Comparison of ENCODE assay signal across 17 cellular contexts in the genomic region with DNA sequence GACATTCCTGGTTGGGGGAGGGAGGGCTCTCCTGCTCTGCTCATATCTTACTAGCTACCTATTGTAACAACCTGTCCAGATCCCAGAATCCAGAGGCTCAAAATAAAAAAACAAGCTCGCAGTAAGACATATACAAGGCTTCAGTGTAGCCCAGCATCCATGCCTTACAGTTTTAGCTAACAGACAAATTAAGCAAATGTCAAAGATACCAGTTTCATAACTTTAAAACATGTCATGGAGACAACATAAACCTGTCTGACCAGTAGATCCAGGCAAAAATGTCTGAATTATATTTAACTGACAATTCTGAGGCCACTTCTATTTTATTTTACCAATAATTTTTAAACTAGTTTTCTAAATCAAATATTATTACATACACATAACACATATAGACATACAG.
DNase-seq lines count a peak whose midpoint lies in the region; ATAC-seq and TF ChIP-seq lines count a peak whose summit lies in the region.
"Had no signal": no experiment of that assay in that cellular context is flagged by ENCODE, and none has a peak within 500 bp of the region (broad histone marks: within the 10 kb centered on the region; RNA-seq: fewer than 3 reads in every experiment).

No MANE protein-coding gene starts in this region.

- H3K9me3 ChIP-seq in HCT116 (ENCODE audit: control insufficient read depth in 1 of 2, insufficient read depth in 1 of 2, low read depth in 1 of 2, low read length in 2 of 2), result peaks cover 4 to 15% of the 10 kb centered on the region in 2 experiments; a peak in 1 of 4 replicates
- H3K9me3 ChIP-seq in right atrium auricular region, result peaks cover 0 to 36% of the 10 kb centered on the region in 2 donors

- no peaks in the 10 kb centered on the region for H4K20me1 ChIP-seq in HCT116 (ENCODE audit: insufficient read depth)
- H4K20me1 ChIP-seq: BLaER1 treated with 17β-estradiol and CSF1 and Interleukin-3, amounts not matched to agents 10 nM and 100 nM had no signal

- no peak overlapping the region for H3K27ac Mint-ChIP-seq in endothelial cell (ENCODE audit: unreplicated experiment)
- no peak overlapping the region for H3K27ac Mint-ChIP-seq in type B pancreatic cell
- H3K27ac Mint-ChIP-seq: CD4-positive, CD25-positive, alpha-beta regulatory T cell had no signal

- POLR2A ChIA-PET in HCT116 (lab: Charles Lee), result no interaction called here

- peaks cover 24% of the 10 kb centered on the region for H3K36me3 Mint-ChIP-seq in endothelial cell (ENCODE audit: low read depth, unreplicated experiment)
- H3K36me3 Mint-ChIP-seq in type B pancreatic cell, result peaks cover 26% of the 10 kb centered on the region

- intact Hi-C loops in HCT116 (cut with micrococcal nuclease), result no loop called here

- H3K27ac ChIP-seq in HCT116 (ENCODE audit: low read depth, low read length) (no peak overlapping the region), right atrium auricular region (no peak overlapping the region)
- H3K27ac ChIP-seq: BLaER1 treated with 17β-estradiol and CSF1 and Interleukin-3, amounts not matched to agents 10 nM and 100 nM had no signal

- peak overlapping the region; percentile 3 for H3K4me3 Mint-ChIP-seq in endothelial cell (ENCODE audit: unreplicated experiment)
- H3K4me3 Mint-ChIP-seq in type B pancreatic cell, result peak overlapping the region; percentile 16

- H3K36me3 ChIP-seq in HCT116 (ENCODE audit: control insufficient read depth in 1 of 2, insufficient read depth in 2 of 2, low read length in 2 of 2), result no peaks in the 10 kb centered on the region
- H3K36me3 ChIP-seq in right atrium auricular region, result no peaks in the 10 kb centered on the region

- no peaks in the 10 kb centered on the region for H3K9me2 ChIP-seq in HCT116 (ENCODE audit: insufficient read depth)

- no peak overlapping the region for H3K4me3 ChIP-seq in HCT116 (replicated peaks in 1 of 2; ENCODE audit: low read depth in 1 of 2, low read length in 2 of 2)
- H3K4me3 ChIP-seq in right atrium auricular region, result no peak overlapping the region

- CTCF ChIA-PET in HCT116 (lab: Charles Lee), result no interaction called here

- ATAC-seq in HCT116 (no peak), GM21381 (IDR thresholded peaks at IDR 0.05; ENCODE audit: unreplicated experiment) (no peak), HG02840 (IDR thresholded peaks at IDR 0.05; ENCODE audit: low FRiP score, unreplicated experiment) (no peak)

- H3K4me2 ChIP-seq in HCT116 (ENCODE audit: low read length), result no peak overlapping the region
- H3K4me2 ChIP-seq: BLaER1 treated with 17β-estradiol and CSF1 and Interleukin-3, amounts not matched to agents 10 nM and 100 nM had no signal

- H3K4me1 Mint-ChIP-seq in endothelial cell (ENCODE audit: unreplicated experiment), result no peaks in the 10 kb centered on the region
- H3K4me1 Mint-ChIP-seq in type B pancreatic cell (ENCODE audit: unreplicated experiment), result peaks cover 3% of the 10 kb centered on the region
- H3K4me1 Mint-ChIP-seq: CD4-positive, CD25-positive, alpha-beta regulatory T cell had no signal

- RAD21 ChIA-PET in HCT116 (lab: Charles Lee; ENCODE audit: low non-redundant PET in 1 of 2, low total read pairs in 2 of 2, uncharacterized antibody in 2 of 2, unreplicated experiment in 2 of 2), result no interaction called here

- DNase-seq in HCT116 (ENCODE audit: low read depth, low spot score) (no peak), amniotic epithelial cell (ENCODE audit: low read depth) (peak; percentile 3), endothelial cell (ENCODE audit: low spot score) (no peak), type B pancreatic cell (ENCODE audit: extremely low spot score, unreplicated experiment) (no peak), right atrium auricular region (ENCODE audit: low spot score) (no peak)
- DNase-seq: ACHN; Calu3; CD4-positive, CD25-positive, alpha-beta regulatory T cell; DMS 273 treated with DMSO at 0.1 percent for 48 hours; DMS79 treated with DMSO at 0.1 percent for 48 hours; EL; HCEC 1CT; IMR-90; KG1 had no signal

- BruUV-seq in HCT116 (replicated peaks; lab: Mats Ljungman, UMichigan), result no TSS peak

- no peak overlapping the region for H3K9ac ChIP-seq in HCT116 (ENCODE audit: low read length)
- H3K9ac ChIP-seq: BLaER1 treated with 17β-estradiol and CSF1 and Interleukin-3, amounts not matched to agents 10 nM and 100 nM had no signal

- TF ChIP-seq RAD21 in HCT116 (IDR thresholded peaks at IDR 0.05; ENCODE audit: low read depth), result no peak

- H3K27me3 ChIP-seq in HCT116 (ENCODE audit: insufficient read depth, low read length), result no peaks in the 10 kb centered on the region
- H3K27me3 ChIP-seq in right atrium auricular region, result no peaks in the 10 kb centered on the region
- H3K27me3 ChIP-seq: BLaER1 treated with 17β-estradiol and CSF1 and Interleukin-3, amounts not matched to agents 10 nM and 100 nM had no signal

- no peak overlapping the region for H2AFZ ChIP-seq in HCT116 (ENCODE audit: low read depth, low read length, poor library complexity, severe bottlenecking)

- H3K79me2 ChIP-seq in HCT116 (ENCODE audit: insufficient read depth, low read length), result no peaks in the 10 kb centered on the region

- H3K9me3 Mint-ChIP-seq in endothelial cell (ENCODE audit: unreplicated experiment), result peaks cover 3% of the 10 kb centered on the region
- peaks cover 11% of the 10 kb centered on the region for H3K9me3 Mint-ChIP-seq in type B pancreatic cell

- H3K27me3 Mint-ChIP-seq in endothelial cell (ENCODE audit: unreplicated experiment) (peaks cover 2% of the 10 kb centered on the region), type B pancreatic cell (no peaks in the 10 kb centered on the region)
- H3K27me3 Mint-ChIP-seq: CD4-positive, CD25-positive, alpha-beta regulatory T cell had no signal

- TF ChIP-seq POLR2A in HCT116 (IDR thresholded peaks at IDR 0.05; ENCODE audit: borderline replicate concordance, extremely low read depth, insufficient read depth, insufficient read length), result no peak

- TF ChIP-seq CTCF in HCT116 (IDR thresholded peaks at IDR 0.05 in 2 of 3, conservative IDR thresholded peaks at IDR 0.05 in 1 of 3; ENCODE audit: borderline replicate concordance in 1 of 3, insufficient read depth in 1 of 3, low read depth in 2 of 3, low read length in 2 of 3) (no peak), endothelial cell (IDR thresholded peaks at IDR 0.05; ENCODE audit: unreplicated experiment) (no peak), type B pancreatic cell (conservative IDR thresholded peaks at IDR 0.05) (no peak), right atrium auricular region (IDR thresholded peaks at IDR 0.05) (no peak)

- H3K4me1 ChIP-seq in HCT116 (ENCODE audit: control insufficient read depth in 1 of 2, insufficient read depth in 2 of 2, low read length in 2 of 2) (no peaks in the 10 kb centered on the region), right atrium auricular region (no peaks in the 10 kb centered on the region)
- H3K4me1 ChIP-seq: BLaER1 treated with 17β-estradiol and CSF1 and Interleukin-3, amounts not matched to agents 10 nM and 100 nM had no signal

TF ChIP-seq in HCT116, 20 proteins besides CTCF, POLR2A, EP300 and RAD21:
- no peak for TF ChIP-seq ZFX (IDR thresholded peaks at IDR 0.05)
- TF ChIP-seq POLR2AphosphoS5 (IDR thresholded peaks at IDR 0.05; ENCODE audit: low read depth, low read length), result no peak
- peak; percentile 76; the same call in 1 of the 2 replicates for TF ChIP-seq CBX3 (IDR thresholded peaks at IDR 0.05; ENCODE audit: low read depth)
- TF ChIP-seq, protein P1, sequence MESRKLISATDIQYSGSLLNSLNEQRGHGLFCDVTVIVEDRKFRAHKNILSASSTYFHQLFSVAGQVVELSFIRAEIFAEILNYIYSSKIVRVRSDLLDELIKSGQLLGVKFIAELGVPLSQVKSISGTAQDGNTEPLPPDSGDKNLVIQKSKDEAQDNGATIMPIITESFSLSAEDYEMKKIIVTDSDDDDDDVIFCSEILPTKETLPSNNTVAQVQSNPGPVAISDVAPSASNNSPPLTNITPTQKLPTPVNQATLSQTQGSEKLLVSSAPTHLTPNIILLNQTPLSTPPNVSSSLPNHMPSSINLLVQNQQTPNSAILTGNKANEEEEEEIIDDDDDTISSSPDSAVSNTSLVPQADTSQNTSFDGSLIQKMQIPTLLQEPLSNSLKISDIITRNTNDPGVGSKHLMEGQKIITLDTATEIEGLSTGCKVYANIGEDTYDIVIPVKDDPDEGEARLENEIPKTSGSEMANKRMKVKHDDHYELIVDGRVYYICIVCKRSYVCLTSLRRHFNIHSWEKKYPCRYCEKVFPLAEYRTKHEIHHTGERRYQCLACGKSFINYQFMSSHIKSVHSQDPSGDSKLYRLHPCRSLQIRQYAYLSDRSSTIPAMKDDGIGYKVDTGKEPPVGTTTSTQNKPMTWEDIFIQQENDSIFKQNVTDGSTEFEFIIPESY (IDR thresholded peaks at IDR 0.05; ENCODE audit: extremely low read depth, insufficient replicate concordance, low read length), result no peak
- TF ChIP-seq, protein P2, sequence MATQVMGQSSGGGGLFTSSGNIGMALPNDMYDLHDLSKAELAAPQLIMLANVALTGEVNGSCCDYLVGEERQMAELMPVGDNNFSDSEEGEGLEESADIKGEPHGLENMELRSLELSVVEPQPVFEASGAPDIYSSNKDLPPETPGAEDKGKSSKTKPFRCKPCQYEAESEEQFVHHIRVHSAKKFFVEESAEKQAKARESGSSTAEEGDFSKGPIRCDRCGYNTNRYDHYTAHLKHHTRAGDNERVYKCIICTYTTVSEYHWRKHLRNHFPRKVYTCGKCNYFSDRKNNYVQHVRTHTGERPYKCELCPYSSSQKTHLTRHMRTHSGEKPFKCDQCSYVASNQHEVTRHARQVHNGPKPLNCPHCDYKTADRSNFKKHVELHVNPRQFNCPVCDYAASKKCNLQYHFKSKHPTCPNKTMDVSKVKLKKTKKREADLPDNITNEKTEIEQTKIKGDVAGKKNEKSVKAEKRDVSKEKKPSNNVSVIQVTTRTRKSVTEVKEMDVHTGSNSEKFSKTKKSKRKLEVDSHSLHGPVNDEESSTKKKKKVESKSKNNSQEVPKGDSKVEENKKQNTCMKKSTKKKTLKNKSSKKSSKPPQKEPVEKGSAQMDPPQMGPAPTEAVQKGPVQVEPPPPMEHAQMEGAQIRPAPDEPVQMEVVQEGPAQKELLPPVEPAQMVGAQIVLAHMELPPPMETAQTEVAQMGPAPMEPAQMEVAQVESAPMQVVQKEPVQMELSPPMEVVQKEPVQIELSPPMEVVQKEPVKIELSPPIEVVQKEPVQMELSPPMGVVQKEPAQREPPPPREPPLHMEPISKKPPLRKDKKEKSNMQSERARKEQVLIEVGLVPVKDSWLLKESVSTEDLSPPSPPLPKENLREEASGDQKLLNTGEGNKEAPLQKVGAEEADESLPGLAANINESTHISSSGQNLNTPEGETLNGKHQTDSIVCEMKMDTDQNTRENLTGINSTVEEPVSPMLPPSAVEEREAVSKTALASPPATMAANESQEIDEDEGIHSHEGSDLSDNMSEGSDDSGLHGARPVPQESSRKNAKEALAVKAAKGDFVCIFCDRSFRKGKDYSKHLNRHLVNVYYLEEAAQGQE (IDR thresholded peaks at IDR 0.05; ENCODE audit: low read depth), result no peak
- no peak for TF ChIP-seq CEBPB (IDR thresholded peaks at IDR 0.05; ENCODE audit: low read depth)
